In genomic region chr6:134495893-134496253, GRCh38 we compare ENCODE assay signal across 14 cellular contexts.
"Had no signal": no experiment of that assay in that cellular context is flagged by ENCODE, and none has a peak within 500 bp of the region (broad histone marks: within the 10 kb centered on the region; RNA-seq: fewer than 3 reads in every experiment).

No MANE protein-coding gene starts in this region.

- H3K4me1 Mint-ChIP-seq: activated CD4-positive, alpha-beta T cell treated with anti-CD3 and anti-CD28 coated beads for 36 hours; activated naive CD8-positive, alpha-beta T cell treated with anti-CD3 and anti-CD28 coated beads for 36 hours; immature natural killer cell; stimulated activated naive B cell treated with anti-CD40 and anti-IgM and Interleukin-4, amounts not matched to agents 10 μg/mL and 1 μg/mL and 100 μg/mL, for 72 hours; T-cell had no signal

- H3K4me1 ChIP-seq: right atrium auricular region had no signal

- H3K27me3 ChIP-seq: ovary, right atrium auricular region had no signal

- H3K27ac Mint-ChIP-seq: activated CD4-positive, alpha-beta memory T cell treated with anti-CD3 and anti-CD28 coated beads, Interleukin-2, amount 10 ng/mL, durations not matched to agents 7 days and 5 days; activated CD4-positive, alpha-beta T cell treated with anti-CD3 and anti-CD28 coated beads for 36 hours; activated naive CD8-positive, alpha-beta T cell treated with anti-CD3 and anti-CD28 coated beads for 36 hours; activated T-cell treated with anti-CD3 and anti-CD28 coated beads, Interleukin-2, amount 50 U/mL, for 72 hours; immature natural killer cell; stimulated activated naive B cell treated with anti-CD40 and anti-IgM and Interleukin-4, amounts not matched to agents 10 μg/mL and 1 μg/mL and 100 μg/mL, for 72 hours; T-cell had no signal

- H3K27ac ChIP-seq: ovary, right atrium auricular region, WERI-Rb-1 had no signal

- H3K36me3 Mint-ChIP-seq: activated naive CD8-positive, alpha-beta T cell treated with anti-CD3 and anti-CD28 coated beads for 36 hours; immature natural killer cell; stimulated activated naive B cell treated with anti-CD40 and anti-IgM and Interleukin-4, amounts not matched to agents 10 μg/mL and 1 μg/mL and 100 μg/mL, for 72 hours; T-cell had no signal

- H3K4me3 ChIP-seq: ovary, right atrium auricular region had no signal

- DNase-seq: activated CD4-positive, alpha-beta memory T cell treated with anti-CD3 and anti-CD28 coated beads, Interleukin-2, amount 10 ng/mL, durations not matched to agents 7 days and 5 days; activated CD4-positive, alpha-beta T cell treated with anti-CD3 and anti-CD28 coated beads for 36 hours; activated gamma-delta T cell treated with Interleukin-2 at 50 U/mL for 16 hours; activated naive CD8-positive, alpha-beta T cell treated with anti-CD3 and anti-CD28 coated beads for 36 hours; activated T-cell treated with anti-CD3 and anti-CD28 coated beads, Interleukin-2, amount 50 U/mL, for 72 hours; anterior cingulate cortex; immature natural killer cell; left ventricle myocardium superior; ovary; stimulated activated naive B cell treated with anti-CD40 and anti-IgM and Interleukin-4, amounts not matched to agents 10 μg/mL and 1 μg/mL and 100 μg/mL, for 72 hours; T-cell; trophoblast cell; WERI-Rb-1 had no signal

- H3K9me3 Mint-ChIP-seq: activated CD4-positive, alpha-beta memory T cell treated with anti-CD3 and anti-CD28 coated beads, Interleukin-2, amount 10 ng/mL, durations not matched to agents 7 days and 5 days; activated naive CD8-positive, alpha-beta T cell treated with anti-CD3 and anti-CD28 coated beads for 36 hours; activated T-cell treated with anti-CD3 and anti-CD28 coated beads, Interleukin-2, amount 50 U/mL, for 72 hours; immature natural killer cell; stimulated activated naive B cell treated with anti-CD40 and anti-IgM and Interleukin-4, amounts not matched to agents 10 μg/mL and 1 μg/mL and 100 μg/mL, for 72 hours; T-cell had no signal

- H3K4me3 Mint-ChIP-seq: activated CD4-positive, alpha-beta memory T cell treated with anti-CD3 and anti-CD28 coated beads, Interleukin-2, amount 10 ng/mL, durations not matched to agents 7 days and 5 days; activated CD4-positive, alpha-beta T cell treated with anti-CD3 and anti-CD28 coated beads for 36 hours; activated naive CD8-positive, alpha-beta T cell treated with anti-CD3 and anti-CD28 coated beads for 36 hours; activated T-cell treated with anti-CD3 and anti-CD28 coated beads, Interleukin-2, amount 50 U/mL, for 72 hours; immature natural killer cell; stimulated activated naive B cell treated with anti-CD40 and anti-IgM and Interleukin-4, amounts not matched to agents 10 μg/mL and 1 μg/mL and 100 μg/mL, for 72 hours; T-cell had no signal

- H3K9me3 ChIP-seq: ovary, right atrium auricular region had no signal

- H3K27me3 Mint-ChIP-seq: activated CD4-positive, alpha-beta memory T cell treated with anti-CD3 and anti-CD28 coated beads, Interleukin-2, amount 10 ng/mL, durations not matched to agents 7 days and 5 days; activated CD4-positive, alpha-beta T cell treated with anti-CD3 and anti-CD28 coated beads for 36 hours; activated naive CD8-positive, alpha-beta T cell treated with anti-CD3 and anti-CD28 coated beads for 36 hours; stimulated activated naive B cell treated with anti-CD40 and anti-IgM and Interleukin-4, amounts not matched to agents 10 μg/mL and 1 μg/mL and 100 μg/mL, for 72 hours; T-cell had no signal

- ATAC-seq: activated CD4-positive, alpha-beta T cell treated with anti-CD3 and anti-CD28 coated beads for 36 hours; activated T-cell treated with anti-CD3 and anti-CD28 coated beads, Interleukin-2, amount 50 U/mL, for 72 hours; left ventricle myocardium superior; stimulated activated naive B cell treated with anti-CD40 and anti-IgM and Interleukin-4, amounts not matched to agents 10 μg/mL and 1 μg/mL and 100 μg/mL, for 72 hours; T-cell had no signal

- H3K36me3 ChIP-seq: ovary, right atrium auricular region, WERI-Rb-1 had no signal
